ENCODE assay signal across 17 cellular contexts in genomic region chr17:14179951-14180350, GRCh38. TPM values are rescaled to one million over a fixed set of nuclear protein-coding genes. Genes with fewer than 3 reads are reported as not detected.
"Had no signal": no experiment of that assay in that cellular context is flagged by ENCODE, and none has a peak within 500 bp of the region (broad histone marks: within the 10 kb centered on the region; RNA-seq: fewer than 3 reads in every experiment).

No MANE protein-coding gene starts in this region.

RNA-seq across cellular contexts. Expression of gene CDRT15, which starts 56.7 kb away (rescaled TPM):
- total RNA-seq: activated CD4-positive, alpha-beta memory T cell treated with anti-CD3 and anti-CD28 coated beads, Interleukin-2, amount 10 ng/mL, durations not matched to agents 7 days and 5 days; activated CD4-positive, alpha-beta T cell treated with anti-CD3 and anti-CD28 coated beads for 36 hours; activated CD4-positive, alpha-beta T cell treated with anti-CD3 and anti-CD28 coated beads, Interleukin-2, amount 10 ng/mL, durations not matched to agents 7 days and 5 days; activated CD8-positive, alpha-beta memory T cell treated with anti-CD3 and anti-CD28 coated beads, Interleukin-2, amount 10 ng/mL, durations not matched to agents 7 days and 5 days; activated CD8-positive, alpha-beta T cell treated with anti-CD3 and anti-CD28 coated beads, Interleukin-2, amount 10 ng/mL, durations not matched to agents 7 days and 5 days; activated naive CD8-positive, alpha-beta T cell treated with anti-CD3 and anti-CD28 coated beads, Interleukin-2, amount 10 ng/mL, durations not matched to agents 7 days and 5 days; activated T-helper 2 cell treated with anti-CD3 and anti-CD28 coated beads, Interferon-gamma antibody, Interleukin-2, Interleukin-4, amounts not matched to agents 10 μg/mL and 5 μg/mL and 100 μg/mL, durations not matched to agents 14 hours and 24 hours and 36 hours; ascending aorta; body of pancreas; breast epithelium; cardiac septum; T-cell; T-helper 1 cell treated with Interleukin-12 subunit alpha and Interleukin-12 subunit beta and Interleukin-4 antibody, amounts not matched to agents 30 ng/mL and 1 ng/mL, for 36 hours; T-helper 17 cell; T-helper 2 cell treated with Interferon-gamma antibody and Interleukin-4, amounts not matched to agents 100 ng/mL and 5 ng/mL, for 36 hours; WTC11 had no signal
- polyA plus RNA-seq: adipose tissue had no signal
